ENCODE assay signal across 6 cellular contexts in the genomic region with DNA sequence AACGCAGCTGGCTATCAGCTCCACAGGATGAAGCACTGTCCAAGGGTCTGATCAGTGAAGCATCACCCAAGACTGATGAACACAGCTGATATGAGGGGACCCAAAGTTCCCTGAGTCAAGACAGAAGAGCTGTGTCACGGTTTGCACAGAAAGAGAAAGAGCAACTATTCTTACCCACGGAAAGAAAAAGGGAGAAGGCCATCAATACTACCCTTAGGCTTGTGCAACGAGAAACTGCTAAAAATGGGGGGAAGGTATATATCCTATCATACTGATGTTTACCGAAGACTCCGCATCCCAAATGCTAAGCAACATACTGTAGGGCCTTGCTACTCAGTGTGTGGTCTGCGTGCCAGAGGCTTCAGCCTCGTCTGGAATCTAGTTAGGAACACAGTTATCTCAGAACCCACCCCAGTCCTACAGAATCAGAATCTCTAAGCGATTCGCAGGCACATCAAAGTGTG.
A peak's percentile ranks its signal among the peaks of the same experiment; 100 is the strongest.
DNase-seq lines count a peak whose midpoint lies in the region.

No MANE protein-coding gene starts in this region.

- H3K4me3 ChIP-seq in iPS-20b (ENCODE audit: low read length): peak overlapping the region; percentile 100

- H3K27ac Mint-ChIP-seq in T-helper 1 cell treated with Interleukin-12 subunit alpha and Interleukin-12 subunit beta and Interleukin-4 antibody, amounts not matched to agents 30 μg/mL and 1 μg/mL, for 36 hours: peak overlapping the region; percentile 96

- H3K27me3 Mint-ChIP-seq in T-helper 1 cell treated with Interleukin-12 subunit alpha and Interleukin-12 subunit beta and Interleukin-4 antibody, amounts not matched to agents 30 μg/mL and 1 μg/mL, for 36 hours (ENCODE audit: low read depth): no peaks in the 10 kb centered on the region

- peaks cover 11% of the 10 kb centered on the region; the same call in 1 of the 2 replicates for H3K4me1 ChIP-seq in ES-I3 (ENCODE audit: insufficient read depth, low read length)
- no peaks in the 10 kb centered on the region for H3K4me1 ChIP-seq in iPS-20b (ENCODE audit: insufficient read depth, low read length)

- no peaks in the 10 kb centered on the region; the same call in 1 of the 2 replicates for H3K36me3 ChIP-seq in ES-I3 (ENCODE audit: insufficient read depth, low read length)
- peaks cover 14% of the 10 kb centered on the region; the same call in 1 of the 2 replicates for H3K36me3 ChIP-seq in iPS-20b (ENCODE audit: insufficient read depth, low read depth, low read length)

- no peaks in the 10 kb centered on the region for H3K9me3 Mint-ChIP-seq in T-helper 1 cell treated with Interleukin-12 subunit alpha and Interleukin-12 subunit beta and Interleukin-4 antibody, amounts not matched to agents 30 μg/mL and 1 μg/mL, for 36 hours

- H3K4me1 Mint-ChIP-seq in T-helper 1 cell treated with Interleukin-12 subunit alpha and Interleukin-12 subunit beta and Interleukin-4 antibody, amounts not matched to agents 30 μg/mL and 1 μg/mL, for 36 hours (ENCODE audit: low read depth): peaks cover 38% of the 10 kb centered on the region

- peak overlapping the region; percentile 87 for H3K9ac ChIP-seq in ES-I3 (ENCODE audit: low read depth, low read length)
- peak overlapping the region; percentile 98 for H3K9ac ChIP-seq in iPS-20b (ENCODE audit: low read depth, low read length)

- peak overlapping the region; percentile 46 for H3K27ac ChIP-seq in iPS-20b (ENCODE audit: low read length)

- DNase-seq in inferior parietal cortex (ENCODE audit: extremely low spot score): no peak
- no peak for DNase-seq in RPMI8226
- no peak for DNase-seq in NCI-H187 treated with DMSO at 0.1 percent for 48 hours (lab: John Stamatoyannopoulos, UW)

- peaks cover 15% of the 10 kb centered on the region for H3K36me3 Mint-ChIP-seq in T-helper 1 cell treated with Interleukin-12 subunit alpha and Interleukin-12 subunit beta and Interleukin-4 antibody, amounts not matched to agents 30 μg/mL and 1 μg/mL, for 36 hours (ENCODE audit: low read depth)

- peak overlapping the region; percentile 97 for H3K4me3 Mint-ChIP-seq in T-helper 1 cell treated with Interleukin-12 subunit alpha and Interleukin-12 subunit beta and Interleukin-4 antibody, amounts not matched to agents 30 μg/mL and 1 μg/mL, for 36 hours

- H3K9me3 ChIP-seq in ES-I3 (ENCODE audit: control insufficient read depth, insufficient read depth, low read length) (no peaks in the 10 kb centered on the region), iPS-20b (ENCODE audit: insufficient read depth, low read depth, low read length) (no peaks in the 10 kb centered on the region)

- H3K27me3 ChIP-seq in iPS-20b (ENCODE audit: insufficient read depth, low read length): no peaks in the 10 kb centered on the region
